Comparison of ENCODE assay signal across 12 cellular contexts in the genomic region with DNA sequence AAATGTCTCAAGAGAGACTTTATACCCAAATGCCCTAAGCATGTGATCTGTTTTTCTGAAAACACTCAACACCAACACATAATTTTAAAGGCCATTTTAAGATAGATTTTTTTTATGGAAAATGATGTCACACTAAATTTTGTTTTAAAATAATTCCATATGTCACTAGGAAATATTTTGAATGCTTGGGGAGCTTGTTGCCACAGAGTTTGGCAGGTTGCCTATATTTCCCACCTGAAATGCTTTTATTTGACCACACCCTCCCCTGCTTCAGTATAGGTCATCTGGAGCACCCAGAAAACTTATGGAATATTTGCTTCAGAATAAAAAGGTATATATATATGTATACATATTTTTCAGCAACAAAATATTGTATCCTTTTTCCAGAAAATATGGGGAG.
DNase-seq lines count a peak whose midpoint lies in the region; ATAC-seq and TF ChIP-seq lines count a peak whose summit lies in the region.
"Had no signal": no experiment of that assay in that cellular context is flagged by ENCODE, and none has a peak within 500 bp of the region (broad histone marks: within the 10 kb centered on the region; RNA-seq: fewer than 3 reads in every experiment).

No MANE protein-coding gene starts in this region.

- peaks cover 24% of the 10 kb centered on the region for H3K36me3 Mint-ChIP-seq in activated T-cell treated with anti-CD3 and anti-CD28 coated beads, Interleukin-2, amount 50 U/mL, for 4 hours (ENCODE audit: insufficient read depth)
- peaks cover 29% of the 10 kb centered on the region for H3K36me3 Mint-ChIP-seq in mesothelial cell of epicardium

- DNase-seq in NCI-H146 (lab: John Stamatoyannopoulos, UW) (peak; percentile 14), NCI-H146 treated with DMSO at 0.1 percent for 48 hours (lab: John Stamatoyannopoulos, UW; ENCODE audit: unreplicated experiment) (no peak), activated T-cell treated with anti-CD3 and anti-CD28 coated beads for 4 hours (no peak), NCI-H69 (lab: John Stamatoyannopoulos, UW) (peak; percentile 21), fibroblast of the aortic adventitia (ENCODE audit: low read depth) (peak; percentile 10), mesothelial cell of epicardium (ENCODE audit: low spot score in 2 of 2, unreplicated experiment in 2 of 2) (no peak)
- no peak for DNase-seq in activated T-cell treated with anti-CD3 and anti-CD28 coated beads, Interleukin-2, amount 50 U/mL, for 4 hours
- DNase-seq: Caco-2; CD8-positive, alpha-beta memory T cell; GM23248 had no signal

- no peak for ATAC-seq in activated T-cell treated with anti-CD3 and anti-CD28 coated beads, Interleukin-2, amount 50 U/mL, for 4 hours
- no peak for ATAC-seq in GM18517 (IDR thresholded peaks at IDR 0.05; ENCODE audit: unreplicated experiment)
- ATAC-seq: HCT116 had no signal

- H3K4me3 Mint-ChIP-seq in activated T-cell treated with anti-CD3 and anti-CD28 coated beads, Interleukin-2, amount 50 U/mL, for 4 hours, result peak overlapping the region; percentile 92
- no peak overlapping the region for H3K4me3 Mint-ChIP-seq in mesothelial cell of epicardium
- H3K4me3 Mint-ChIP-seq: CD8-positive, alpha-beta memory T cell had no signal

- peaks cover 42% of the 10 kb centered on the region for H3K4me1 Mint-ChIP-seq in activated T-cell treated with anti-CD3 and anti-CD28 coated beads, Interleukin-2, amount 50 U/mL, for 4 hours (ENCODE audit: low read depth)
- peaks cover 32% of the 10 kb centered on the region for H3K4me1 Mint-ChIP-seq in mesothelial cell of epicardium

- peaks cover 3% of the 10 kb centered on the region for H3K27me3 Mint-ChIP-seq in activated T-cell treated with anti-CD3 and anti-CD28 coated beads, Interleukin-2, amount 50 U/mL, for 4 hours (ENCODE audit: low read depth)
- H3K27me3 Mint-ChIP-seq in mesothelial cell of epicardium (ENCODE audit: low read depth), result no peaks in the 10 kb centered on the region

- peaks cover 12% of the 10 kb centered on the region for H3K9me3 Mint-ChIP-seq in activated T-cell treated with anti-CD3 and anti-CD28 coated beads, Interleukin-2, amount 50 U/mL, for 4 hours
- H3K9me3 Mint-ChIP-seq in mesothelial cell of epicardium, result peaks cover 29% of the 10 kb centered on the region

- no peak overlapping the region for H3K27ac Mint-ChIP-seq in mesothelial cell of epicardium
- H3K27ac Mint-ChIP-seq: CD8-positive, alpha-beta memory T cell had no signal

- no peak for TF ChIP-seq CTCF in fibroblast of the aortic adventitia (IDR thresholded peaks at IDR 0.05; ENCODE audit: insufficient read depth, low read length)
- TF ChIP-seq CTCF in mesothelial cell of epicardium (IDR thresholded peaks at IDR 0.05; ENCODE audit: unreplicated experiment), result no peak

- H3K4me3 ChIP-seq in fibroblast of the aortic adventitia (ENCODE audit: low read depth, low read length), result no peak overlapping the region
- H3K4me3 ChIP-seq: GM23248 had no signal

Comparison
In these comparisons a context has a peak if more than half of its experiments do, and no peak if none do; other contexts are left out.
1. DNase-seq: peak in NCI-H146 (single experiment), NCI-H69 (single experiment) and fibroblast of the aortic adventitia (single experiment); none in NCI-H146 treated with DMSO at 0.1 percent for 48 hours (single experiment), activated T-cell treated with anti-CD3 and anti-CD28 coated beads, Interleukin-2, amount 50 U/mL, for 4 hours (single experiment), activated T-cell treated with anti-CD3 and anti-CD28 coated beads for 4 hours (single experiment) and mesothelial cell of epicardium (0 of 2).